Comparison of ENCODE assay signal across 15 cellular contexts in the genomic region with DNA sequence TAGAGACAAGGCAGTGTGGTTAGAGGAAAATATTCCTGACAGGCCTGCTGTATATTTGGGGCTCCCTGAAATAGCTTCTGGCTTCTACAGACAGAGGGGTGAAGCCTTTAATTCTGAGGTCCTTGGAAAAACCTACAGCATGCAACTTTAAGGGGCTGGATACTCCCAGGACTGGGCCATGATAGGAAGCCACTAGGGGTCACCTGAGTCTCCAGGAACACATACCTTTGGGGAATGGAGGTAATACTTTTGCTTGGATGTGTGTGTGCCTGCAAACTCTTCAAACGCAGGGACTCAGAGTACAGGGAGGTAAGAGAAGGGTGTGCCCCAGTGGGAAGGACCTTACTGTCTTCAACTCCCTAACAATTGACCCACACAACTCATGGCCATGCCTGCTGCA. TPM values are rescaled to one million over a fixed set of nuclear protein-coding genes. Genes with fewer than 3 reads are reported as not detected.
"Had no signal": no experiment of that assay in that cellular context is flagged by ENCODE, and none has a peak within 500 bp of the region (broad histone marks: within the 10 kb centered on the region; RNA-seq: fewer than 3 reads in every experiment).

No MANE protein-coding gene starts in this region.

- H3K9me3 ChIP-seq: prostate gland had no signal

- DNase-seq: activated CD4-positive, alpha-beta memory T cell treated with anti-CD3 and anti-CD28 coated beads, Interleukin-2, amount 10 ng/mL, durations not matched to agents 7 days and 5 days; activated CD4-positive, alpha-beta T cell treated with anti-CD3 and anti-CD28 coated beads for 4 hours; activated naive CD4-positive, alpha-beta T cell treated with anti-CD3 and anti-CD28 coated beads, Interleukin-2, amount 10 ng/mL, durations not matched to agents 7 days and 5 days; activated T-cell treated with anti-CD3 and anti-CD28 coated beads, Interleukin-2, amount 50 U/mL, for 24 hours; kidney glomerular epithelial cell; left ventricle myocardium superior; occipital lobe; right cardiac atrium; small intestine; stimulated activated naive CD8-positive, alpha-beta T cell treated with anti-CD3 and anti-CD28 coated beads, Interleukin-15, Interleukin-2, amounts not matched to agents 100 U/mL and 50 U/mL, for 24 hours; T-helper 1 cell; T1000 had no signal

- H3K27ac ChIP-seq: prostate gland had no signal

- ATAC-seq: left ventricle myocardium superior; right cardiac atrium; stimulated activated naive CD8-positive, alpha-beta T cell treated with anti-CD3 and anti-CD28 coated beads, Interleukin-15, Interleukin-2, amounts not matched to agents 100 U/mL and 50 U/mL, for 24 hours had no signal

- H3K36me3 ChIP-seq: prostate gland had no signal

- FAIRE-seq: small intestine had no signal

- H3K4me3 ChIP-seq: prostate gland had no signal

RNA-seq across cellular contexts. Expression of a gene that starts 4.1 kb away (rescaled TPM):
- total RNA-seq: activated CD4-positive, alpha-beta memory T cell treated with anti-CD3 and anti-CD28 coated beads, Interleukin-2, amount 10 ng/mL, durations not matched to agents 7 days and 5 days; dermis microvascular lymphatic vessel endothelial cell; left ventricle myocardium superior; right cardiac atrium had no signal
- polyA plus RNA-seq: esophagus, right cardiac atrium had no signal
